In the genomic region with DNA sequence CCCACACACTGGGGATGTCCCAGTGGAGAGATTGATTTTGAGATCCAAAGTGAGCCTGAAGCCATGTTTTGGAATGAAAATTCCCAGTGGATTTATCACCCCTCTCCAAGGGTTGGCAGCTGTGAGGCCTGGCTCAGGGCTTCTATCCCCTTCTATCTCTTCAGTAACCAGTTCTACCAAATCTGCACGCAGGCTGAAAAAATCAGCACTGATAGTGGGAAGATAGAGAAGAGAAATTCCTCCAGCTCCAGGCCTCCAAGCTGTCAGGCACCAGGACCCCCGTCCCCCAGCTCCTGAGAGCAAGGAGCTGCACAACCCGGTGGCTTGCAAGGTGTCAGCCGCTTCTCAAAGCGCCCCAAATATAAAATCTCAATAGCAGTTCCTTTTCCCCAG, we compare ENCODE assay signal across 8 cellular contexts. TPM values are rescaled to one million over a fixed set of nuclear protein-coding genes. Genes with fewer than 3 reads are reported as not detected.
A peak's percentile ranks its signal among the peaks of the same experiment; 100 is the strongest.
DNase-seq lines count a peak whose midpoint lies in the region; ATAC-seq and TF ChIP-seq lines count a peak whose summit lies in the region.
"Had no signal": no experiment of that assay in that cellular context is flagged by ENCODE, and none has a peak within 500 bp of the region (broad histone marks: within the 10 kb centered on the region; RNA-seq: fewer than 3 reads in every experiment).

No MANE protein-coding gene starts in this region.

- POLR2A ChIA-PET in WTC11 (lab: Charles Lee), result interaction anchor here (1.2 to 4.0 kb wide), 3 partner anchors 21 to 169 kb away, joined by 3 to 21 read pairs (median 9); a partner anchor contains a TSS

- H3K9me2 ChIP-seq in hepatocyte (replicated peaks; ENCODE audit: insufficient read depth), result no peaks in the 10 kb centered on the region

- peaks cover 15% of the 10 kb centered on the region for H3K4me1 ChIP-seq in hepatocyte (ENCODE audit: insufficient read depth)
- peaks cover 66 to 94% (median 85%) of the 10 kb centered on the region in 6 donors for H3K4me1 ChIP-seq in spleen

- H3K79me2 ChIP-seq in hepatocyte, result peaks cover 82% of the 10 kb centered on the region

- peak overlapping the region; percentile 93 for H3K27ac Mint-ChIP-seq in WTC11

- no peak for ATAC-seq in WTC11
- ATAC-seq in GM21528 (IDR thresholded peaks at IDR 0.05; ENCODE audit: low FRiP score, unreplicated experiment), result no peak
- ATAC-seq in GM19455 (IDR thresholded peaks at IDR 0.05; ENCODE audit: unreplicated experiment), result no peak

- peak overlapping the region; percentile 98 for H2AFZ ChIP-seq in hepatocyte

- TF ChIP-seq POLR2A in spleen (IDR thresholded peaks at IDR 0.05), result no peak

- H3K36me3 Mint-ChIP-seq in WTC11, result peaks cover 16% of the 10 kb centered on the region

- CTCF ChIA-PET in WTC11 (lab: Charles Lee), result interaction anchor here (0.9 to 5.1 kb wide), 7 partner anchors 17 to 221 kb away, joined by 3 to 55 read pairs (median 6); a partner anchor contains a TSS

- H3K9me3 Mint-ChIP-seq in WTC11, result no peaks in the 10 kb centered on the region

- 2% methylated on average over 5 of the region's 5 CpGs for WGBS in hepatocyte (ENCODE audit: low lambda C conversion rate, missing lambda C conversion rate)
- 2 to 6% (median 2%) methylated on average over 5 of the region's 5 CpGs for WGBS in spleen, 5 donors

- H3K4me3 ChIP-seq in HFF-Myc (replicated peaks; ENCODE audit: low read depth, low read length) (peak overlapping the region; percentile 65), hepatocyte (peak overlapping the region; percentile 97), spleen (peak overlapping the region; percentile 81 to 97 (median 90))

- H3K4me2 ChIP-seq in hepatocyte, result peak overlapping the region; percentile 99

- no peaks in the 10 kb centered on the region for H3K36me3 ChIP-seq in hepatocyte (replicated peaks; ENCODE audit: insufficient read depth, low read depth)
- H3K36me3 ChIP-seq in spleen, result peaks cover 0 to 12% (median 0%) of the 10 kb centered on the region in 6 donors

- H3K27me3 ChIP-seq in hepatocyte (no peaks in the 10 kb centered on the region), spleen (replicated peaks in 1 of 7) (no peaks in the 10 kb centered on the region)

- peaks cover 6% of the 10 kb centered on the region for H4K20me1 ChIP-seq in hepatocyte (ENCODE audit: insufficient read depth, poor library complexity, severe bottlenecking)

- intact Hi-C loops in spleen (cut with DNase I; ENCODE audit: low total_unique reads), result no loop called here

- peak overlapping the region; percentile 94 for H3K4me3 Mint-ChIP-seq in WTC11

- peaks cover 27% of the 10 kb centered on the region for H3K4me1 Mint-ChIP-seq in WTC11

- H3K27ac ChIP-seq in hepatocyte (peak overlapping the region; percentile 96), spleen (peak overlapping the region; percentile 95 to 99 (median 98))

- H3K9me3 ChIP-seq in hepatocyte (ENCODE audit: low read depth) (no peaks in the 10 kb centered on the region), spleen (no peaks in the 10 kb centered on the region)

- no peak for TF ChIP-seq CTCF in HFF-Myc (IDR thresholded peaks at IDR 0.05; ENCODE audit: low read depth, low read length, missing control alignments)
- no peak for TF ChIP-seq CTCF in WTC11 (IDR thresholded peaks at IDR 0.05)
- no peak for TF ChIP-seq CTCF in hepatocyte (IDR thresholded peaks at IDR 0.05; ENCODE audit: poor library complexity)
- no peak for TF ChIP-seq CTCF in spleen (IDR thresholded peaks at IDR 0.05 in 8 of 11, conservative IDR thresholded peaks at IDR 0.05 in 3 of 11)

- H3K27me3 Mint-ChIP-seq in WTC11 (ENCODE audit: low read depth), result no peaks in the 10 kb centered on the region

- DNase-seq in HFF-Myc (ENCODE audit: extremely low read depth, low read depth) (no peak), WTC11 (ENCODE audit: low spot score) (no peak), hepatocyte (ENCODE audit: low spot score) (no peak), spleen (no peak), Ammon's horn (ENCODE audit: low spot score) (no peak)
- DNase-seq: NCI-H2081 treated with DMSO at 0.1 percent for 48 hours had no signal

TF ChIP-seq in WTC11, 78 proteins besides CTCF, POLR2A, EP300 and RAD21 (continues in another document):
- no peak for TF ChIP-seq ZNF416 (CRISPR knock-in tag; IDR thresholded peaks at IDR 0.05)
- TF ChIP-seq, protein P1, sequence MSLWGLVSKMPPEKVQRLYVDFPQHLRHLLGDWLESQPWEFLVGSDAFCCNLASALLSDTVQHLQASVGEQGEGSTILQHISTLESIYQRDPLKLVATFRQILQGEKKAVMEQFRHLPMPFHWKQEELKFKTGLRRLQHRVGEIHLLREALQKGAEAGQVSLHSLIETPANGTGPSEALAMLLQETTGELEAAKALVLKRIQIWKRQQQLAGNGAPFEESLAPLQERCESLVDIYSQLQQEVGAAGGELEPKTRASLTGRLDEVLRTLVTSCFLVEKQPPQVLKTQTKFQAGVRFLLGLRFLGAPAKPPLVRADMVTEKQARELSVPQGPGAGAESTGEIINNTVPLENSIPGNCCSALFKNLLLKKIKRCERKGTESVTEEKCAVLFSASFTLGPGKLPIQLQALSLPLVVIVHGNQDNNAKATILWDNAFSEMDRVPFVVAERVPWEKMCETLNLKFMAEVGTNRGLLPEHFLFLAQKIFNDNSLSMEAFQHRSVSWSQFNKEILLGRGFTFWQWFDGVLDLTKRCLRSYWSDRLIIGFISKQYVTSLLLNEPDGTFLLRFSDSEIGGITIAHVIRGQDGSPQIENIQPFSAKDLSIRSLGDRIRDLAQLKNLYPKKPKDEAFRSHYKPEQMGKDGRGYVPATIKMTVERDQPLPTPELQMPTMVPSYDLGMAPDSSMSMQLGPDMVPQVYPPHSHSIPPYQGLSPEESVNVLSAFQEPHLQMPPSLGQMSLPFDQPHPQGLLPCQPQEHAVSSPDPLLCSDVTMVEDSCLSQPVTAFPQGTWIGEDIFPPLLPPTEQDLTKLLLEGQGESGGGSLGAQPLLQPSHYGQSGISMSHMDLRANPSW (CRISPR knock-in tag; conservative IDR thresholded peaks at IDR 0.05; ENCODE audit: low read depth), result no peak
- TF ChIP-seq, protein P2, sequence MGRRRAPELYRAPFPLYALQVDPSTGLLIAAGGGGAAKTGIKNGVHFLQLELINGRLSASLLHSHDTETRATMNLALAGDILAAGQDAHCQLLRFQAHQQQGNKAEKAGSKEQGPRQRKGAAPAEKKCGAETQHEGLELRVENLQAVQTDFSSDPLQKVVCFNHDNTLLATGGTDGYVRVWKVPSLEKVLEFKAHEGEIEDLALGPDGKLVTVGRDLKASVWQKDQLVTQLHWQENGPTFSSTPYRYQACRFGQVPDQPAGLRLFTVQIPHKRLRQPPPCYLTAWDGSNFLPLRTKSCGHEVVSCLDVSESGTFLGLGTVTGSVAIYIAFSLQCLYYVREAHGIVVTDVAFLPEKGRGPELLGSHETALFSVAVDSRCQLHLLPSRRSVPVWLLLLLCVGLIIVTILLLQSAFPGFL (CRISPR knock-in tag; IDR thresholded peaks at IDR 0.05; ENCODE audit: borderline replicate concordance), result no peak
- TF ChIP-seq, protein P3, sequence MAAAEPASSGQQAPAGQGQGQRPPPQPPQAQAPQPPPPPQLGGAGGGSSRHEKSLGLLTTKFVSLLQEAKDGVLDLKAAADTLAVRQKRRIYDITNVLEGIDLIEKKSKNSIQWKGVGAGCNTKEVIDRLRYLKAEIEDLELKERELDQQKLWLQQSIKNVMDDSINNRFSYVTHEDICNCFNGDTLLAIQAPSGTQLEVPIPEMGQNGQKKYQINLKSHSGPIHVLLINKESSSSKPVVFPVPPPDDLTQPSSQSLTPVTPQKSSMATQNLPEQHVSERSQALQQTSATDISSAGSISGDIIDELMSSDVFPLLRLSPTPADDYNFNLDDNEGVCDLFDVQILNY (CRISPR knock-in tag; IDR thresholded peaks at IDR 0.05), result no peak
- TF ChIP-seq ZNF219 (CRISPR knock-in tag; IDR thresholded peaks at IDR 0.05; ENCODE audit: borderline replicate concordance), result no peak
- TF ChIP-seq, protein P4, sequence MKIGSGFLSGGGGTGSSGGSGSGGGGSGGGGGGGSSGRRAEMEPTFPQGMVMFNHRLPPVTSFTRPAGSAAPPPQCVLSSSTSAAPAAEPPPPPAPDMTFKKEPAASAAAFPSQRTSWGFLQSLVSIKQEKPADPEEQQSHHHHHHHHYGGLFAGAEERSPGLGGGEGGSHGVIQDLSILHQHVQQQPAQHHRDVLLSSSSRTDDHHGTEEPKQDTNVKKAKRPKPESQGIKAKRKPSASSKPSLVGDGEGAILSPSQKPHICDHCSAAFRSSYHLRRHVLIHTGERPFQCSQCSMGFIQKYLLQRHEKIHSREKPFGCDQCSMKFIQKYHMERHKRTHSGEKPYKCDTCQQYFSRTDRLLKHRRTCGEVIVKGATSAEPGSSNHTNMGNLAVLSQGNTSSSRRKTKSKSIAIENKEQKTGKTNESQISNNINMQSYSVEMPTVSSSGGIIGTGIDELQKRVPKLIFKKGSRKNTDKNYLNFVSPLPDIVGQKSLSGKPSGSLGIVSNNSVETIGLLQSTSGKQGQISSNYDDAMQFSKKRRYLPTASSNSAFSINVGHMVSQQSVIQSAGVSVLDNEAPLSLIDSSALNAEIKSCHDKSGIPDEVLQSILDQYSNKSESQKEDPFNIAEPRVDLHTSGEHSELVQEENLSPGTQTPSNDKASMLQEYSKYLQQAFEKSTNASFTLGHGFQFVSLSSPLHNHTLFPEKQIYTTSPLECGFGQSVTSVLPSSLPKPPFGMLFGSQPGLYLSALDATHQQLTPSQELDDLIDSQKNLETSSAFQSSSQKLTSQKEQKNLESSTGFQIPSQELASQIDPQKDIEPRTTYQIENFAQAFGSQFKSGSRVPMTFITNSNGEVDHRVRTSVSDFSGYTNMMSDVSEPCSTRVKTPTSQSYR (CRISPR knock-in tag; IDR thresholded peaks at IDR 0.05), result no peak
- TF ChIP-seq HMGA2 (CRISPR knock-in tag; IDR thresholded peaks at IDR 0.05), result no peak

RNA-seq across cellular contexts. Expression of a gene that starts 1.0 kb away (rescaled TPM):
- total RNA-seq in WTC11 (2021) (139 to 153 TPM (median 144 TPM) in 3 replicates), hepatocyte (31.8 and 42.0 TPM in 2 replicates), spleen (100 to 1,000 TPM; 133 to 259 (median 202) TPM)
- polyA plus RNA-seq in hepatocyte (56.4 and 64.0 TPM in 2 replicates), spleen (100 to 1,000 TPM in 1 of 3 donors, 10 to 100 TPM in 2; 80.8 to 119 (median 92.8) TPM)

RNA-seq across cellular contexts. Expression of a gene that starts 6.4 kb away (rescaled TPM):
- total RNA-seq in WTC11 (2021), result 26.5 to 29.5 TPM (median 28.5 TPM) in 3 replicates
- 14.9 and 22.4 TPM in 2 replicates for total RNA-seq in hepatocyte
- polyA plus RNA-seq in hepatocyte, result 10.8 and 15.4 TPM in 2 replicates
- 10 to 100 TPM; 14.7 to 51.2 (median 21.2) TPM for total RNA-seq in spleen
- 10 to 100 TPM; 12.2 to 12.6 (median 12.6) TPM for polyA plus RNA-seq in spleen

RNA-seq across cellular contexts. Expression of a gene that starts 41.7 kb away (rescaled TPM):
- total RNA-seq in WTC11 (2021), result 70.1 to 77.0 TPM (median 72.0 TPM) in 3 replicates
- 30.0 and 42.8 TPM in 2 replicates for total RNA-seq in hepatocyte
- 56.2 and 77.1 TPM in 2 replicates for polyA plus RNA-seq in hepatocyte
- 10 to 100 TPM; 28.4 to 51.9 (median 38.8) TPM for total RNA-seq in spleen
- polyA plus RNA-seq in spleen, result 10 to 100 TPM; 31.2 to 39.7 (median 38.6) TPM

RNA-seq across cellular contexts. Expression of a gene that starts 53.9 kb away (rescaled TPM):
- 86.6 to 94.6 TPM (median 91.5 TPM) in 3 replicates for total RNA-seq in WTC11 (2021)
- 7.9 and 10.3 TPM in 2 replicates for total RNA-seq in hepatocyte
- polyA plus RNA-seq in hepatocyte, result 28.5 and 36.0 TPM in 2 replicates
- total RNA-seq in spleen, result 10 to 100 TPM; 11.6 to 23.6 (median 17.5) TPM
- 1 to 10 TPM; 2.9 to 5.3 (median 3.0) TPM for polyA plus RNA-seq in spleen

RNA-seq across cellular contexts. Expression of a gene that starts 54.8 kb away (rescaled TPM):
- total RNA-seq in WTC11 (2021) (57.7 to 69.8 TPM (median 61.3 TPM) in 3 replicates), hepatocyte (18.2 and 19.0 TPM in 2 replicates), spleen (100 to 1,000 TPM in 2 of 7 donors, 10 to 100 TPM in 5; 65.9 to 118 (median 84.9) TPM)
- polyA plus RNA-seq in hepatocyte (10.0 and 12.1 TPM in 2 replicates), spleen (10 to 100 TPM; 16.2 to 22.0 (median 20.0) TPM)
